In the genomic region with DNA sequence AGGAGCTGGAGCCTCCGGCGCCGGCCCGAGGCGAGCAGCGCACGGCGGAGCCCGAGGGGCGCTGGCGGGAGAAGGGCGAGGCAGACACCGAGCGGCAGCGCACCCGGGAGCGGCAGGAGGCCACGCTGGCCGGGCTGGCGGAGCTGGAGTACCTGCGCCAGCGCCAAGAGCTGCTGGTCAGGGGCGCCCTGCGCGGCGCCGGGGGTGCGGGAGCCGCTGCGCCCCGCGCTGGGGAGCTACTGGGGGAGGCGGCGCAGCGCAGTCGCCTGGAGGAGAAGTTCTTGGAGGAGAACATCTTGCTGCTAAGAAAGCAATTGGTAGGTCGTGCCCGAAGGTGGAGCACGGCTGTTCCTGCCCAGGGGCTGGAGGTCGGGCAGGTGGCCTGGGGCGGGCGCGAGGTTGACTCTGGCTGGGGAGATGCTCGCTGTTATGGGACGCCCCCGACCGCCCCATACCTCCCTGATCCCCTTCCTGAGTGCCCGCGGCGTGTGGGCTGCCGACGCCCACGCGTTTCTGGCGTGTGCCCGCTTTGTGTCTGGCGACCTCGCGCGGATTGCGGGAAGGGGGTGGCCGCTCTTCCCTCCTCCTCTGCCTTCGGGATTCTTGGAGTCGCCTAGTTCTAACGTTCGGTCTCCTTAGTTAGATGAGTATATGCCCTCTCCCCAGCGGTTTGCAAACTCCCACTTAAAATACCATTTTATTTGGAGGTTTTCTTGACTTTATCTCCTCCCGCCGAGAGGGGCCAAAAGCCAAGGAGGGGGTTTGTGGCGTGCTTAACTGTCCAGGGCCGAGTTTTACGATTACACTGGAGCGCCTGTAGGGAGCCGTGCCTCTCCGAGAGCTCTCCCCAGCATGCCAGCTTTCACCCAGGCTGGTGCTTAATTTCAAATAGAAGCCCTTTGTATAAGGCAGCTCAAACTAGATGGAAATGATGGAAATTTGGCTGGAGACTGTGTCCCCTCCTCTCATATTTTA, we compare ENCODE assay signal across 8 cellular contexts. TPM values are rescaled to one million over a fixed set of nuclear protein-coding genes. Genes with fewer than 3 reads are reported as not detected.
A peak's percentile ranks its signal among the peaks of the same experiment; 100 is the strongest.
DNase-seq lines count a peak whose midpoint lies in the region; ATAC-seq and TF ChIP-seq lines count a peak whose summit lies in the region.

No MANE protein-coding gene starts in this region.

- peaks cover 45% of the 10 kb centered on the region for H3K27me3 ChIP-seq in CD4-positive, CD25-positive, alpha-beta regulatory T cell (ENCODE audit: control insufficient read depth, insufficient read depth, low read length)
- no peaks in the 10 kb centered on the region for H3K27me3 ChIP-seq in mesendoderm (ENCODE audit: insufficient read depth, low read length, poor library complexity)

- peak overlapping the region; percentile 44 for H3K4ac ChIP-seq in mesendoderm (ENCODE audit: low read depth, low read length)

- H3K36me3 ChIP-seq in CD4-positive, CD25-positive, alpha-beta regulatory T cell (ENCODE audit: control insufficient read depth, insufficient read depth, low read length) = no peaks in the 10 kb centered on the region
- no peaks in the 10 kb centered on the region for H3K36me3 ChIP-seq in mesendoderm (ENCODE audit: control insufficient read depth, insufficient read depth, low read length)

- no peak overlapping the region for H3K4me3 ChIP-seq in CD4-positive, CD25-positive, alpha-beta regulatory T cell (ENCODE audit: low read depth, low read length)
- peak overlapping the region; percentile 53 for H3K4me3 ChIP-seq in mesendoderm (ENCODE audit: low read length)

- H2BK120ac ChIP-seq in mesendoderm (ENCODE audit: low read depth, low read length) = no peak overlapping the region

- no peak overlapping the region for H3K27ac Mint-ChIP-seq in CD4-positive, CD25-positive, alpha-beta regulatory T cell
- H3K27ac Mint-ChIP-seq in effector memory CD8-positive, alpha-beta T cell = no peak overlapping the region

- H3K36me3 Mint-ChIP-seq in CD4-positive, CD25-positive, alpha-beta regulatory T cell = no peaks in the 10 kb centered on the region
- no peaks in the 10 kb centered on the region for H3K36me3 Mint-ChIP-seq in effector memory CD8-positive, alpha-beta T cell (ENCODE audit: insufficient read depth)

- H2BK15ac ChIP-seq in mesendoderm (replicated peaks; ENCODE audit: low read depth) = no peak overlapping the region

- no peak overlapping the region for H2AK5ac ChIP-seq in mesendoderm (ENCODE audit: low read length)

- peak overlapping the region; percentile 29 to 85 (median 72) for H3K4me3 Mint-ChIP-seq in CD4-positive, CD25-positive, alpha-beta regulatory T cell
- peak overlapping the region; percentile 57 to 66 for H3K4me3 Mint-ChIP-seq in effector memory CD8-positive, alpha-beta T cell

- ATAC-seq in CD4-positive, CD25-positive, alpha-beta regulatory T cell (ENCODE audit: low read depth in 2 of 2) = peak; percentile 9 to 17
- peak; percentile 20 for ATAC-seq in GM19025 (IDR thresholded peaks at IDR 0.05; ENCODE audit: low read depth, unreplicated experiment)
- peak; percentile 21 for ATAC-seq in HG03135 (IDR thresholded peaks at IDR 0.05; ENCODE audit: unreplicated experiment)
- peak; percentile 10 for ATAC-seq in effector memory CD8-positive, alpha-beta T cell (replicated peaks)

- H3K4me1 ChIP-seq in CD4-positive, CD25-positive, alpha-beta regulatory T cell (ENCODE audit: control insufficient read depth, insufficient read depth, low read length, poor library complexity, severe bottlenecking) = peaks cover 13% of the 10 kb centered on the region
- H3K4me1 ChIP-seq in mesendoderm (ENCODE audit: control insufficient read depth, low read depth, low read length) = peaks cover 10% of the 10 kb centered on the region

- H3K4me2 ChIP-seq in mesendoderm (ENCODE audit: low read length) = peak overlapping the region; percentile 82

- peaks cover 62% of the 10 kb centered on the region for H3K27me3 Mint-ChIP-seq in CD4-positive, CD25-positive, alpha-beta regulatory T cell
- H3K27me3 Mint-ChIP-seq in effector memory CD8-positive, alpha-beta T cell = peaks cover 61 to 84% of the 10 kb centered on the region in 2 donors

- H3K9me3 ChIP-seq in CD4-positive, CD25-positive, alpha-beta regulatory T cell (ENCODE audit: control insufficient read depth in 2 of 2, low read length in 2 of 2) = no peaks in the 10 kb centered on the region

- peaks cover 2% of the 10 kb centered on the region for H3K79me1 ChIP-seq in mesendoderm (ENCODE audit: low read length)

- peak; percentile 7; the same call in 1 of the 2 replicates for TF ChIP-seq CTCF in VCaP (conservative IDR thresholded peaks at IDR 0.05)

- H3K18ac ChIP-seq in mesendoderm (ENCODE audit: low read length) = peak overlapping the region; percentile 24

- no peak overlapping the region for H4K5ac ChIP-seq in mesendoderm (ENCODE audit: low read length)

- H3K4me1 Mint-ChIP-seq in CD4-positive, CD25-positive, alpha-beta regulatory T cell = peaks cover 6 to 23% (median 11%) of the 10 kb centered on the region in 4 donors
- H3K4me1 Mint-ChIP-seq in effector memory CD8-positive, alpha-beta T cell (ENCODE audit: low read depth in 2 of 2) = peaks cover 5 to 9% of the 10 kb centered on the region in 2 donors

- no peak overlapping the region for H3K27ac ChIP-seq in CD4-positive, CD25-positive, alpha-beta regulatory T cell (ENCODE audit: insufficient read depth, low read length, poor library complexity, severe bottlenecking)
- H3K27ac ChIP-seq in VCaP (peak overlapping the region; percentile 38), mesendoderm (ENCODE audit: low read depth, low read length) (peak overlapping the region; percentile 86), substantia nigra (ENCODE audit: low read depth, low read length, poor library complexity, severe bottlenecking) (peak overlapping the region; percentile 66)

- peak overlapping the region; percentile 91 for H3K23ac ChIP-seq in mesendoderm (ENCODE audit: low read length)

- peak in 1 of 3 donors; percentile 19 for DNase-seq in CD4-positive, CD25-positive, alpha-beta regulatory T cell
- DNase-seq in effector memory CD8-positive, alpha-beta T cell = no peak
- DNase-seq in mesendoderm (peak; percentile 64), substantia nigra (lab: John Stamatoyannopoulos, UW) (peak in 21 of 49 donors; percentile 5 to 60 (median 31)), ureter (ENCODE audit: low spot score) (no peak)

- H3K9ac ChIP-seq in mesendoderm (ENCODE audit: low read length) = peak overlapping the region; percentile 81

- H3K9me3 Mint-ChIP-seq in CD4-positive, CD25-positive, alpha-beta regulatory T cell = peaks cover 0 to 1% (median 0%) of the 10 kb centered on the region in 7 donors
- no peaks in the 10 kb centered on the region for H3K9me3 Mint-ChIP-seq in effector memory CD8-positive, alpha-beta T cell

- H3K79me2 ChIP-seq in mesendoderm (ENCODE audit: control insufficient read depth, insufficient read depth, low read length) = peaks cover 14% of the 10 kb centered on the region

- no CpG with 5 or more reads among the region's 75 CpGs for WGBS in mesendoderm (ENCODE audit: extremely low coverage, insufficient coverage, low lambda C conversion rate)

- H2BK5ac ChIP-seq in mesendoderm (ENCODE audit: low read length) = no peak overlapping the region

- peak overlapping the region; percentile 90 for H3K56ac ChIP-seq in mesendoderm (ENCODE audit: low read length)

- H4K8ac ChIP-seq in mesendoderm (ENCODE audit: low read depth, low read length) = no peak overlapping the region

RNA-seq across cellular contexts. Expression of a gene that starts 0.8 kb away (rescaled TPM):
- total RNA-seq in CD4-positive, CD25-positive, alpha-beta regulatory T cell = 2.0 TPM
- polyA plus RNA-seq in CD4-positive, CD25-positive, alpha-beta regulatory T cell = under 1 TPM in 3 of 4 donors, not detected in 1; 0.07 to 0.33 (median 0.13) TPM
- polyA plus RNA-seq in mesendoderm (2013, experiment 1 of 2) = 51.5 TPM
- 57.5 TPM for polyA plus RNA-seq in mesendoderm (2013, experiment 2 of 2)
- total RNA-seq in ureter = 13.5 TPM
